8 cellular contexts compared by ENCODE assay signal in the genomic region with DNA sequence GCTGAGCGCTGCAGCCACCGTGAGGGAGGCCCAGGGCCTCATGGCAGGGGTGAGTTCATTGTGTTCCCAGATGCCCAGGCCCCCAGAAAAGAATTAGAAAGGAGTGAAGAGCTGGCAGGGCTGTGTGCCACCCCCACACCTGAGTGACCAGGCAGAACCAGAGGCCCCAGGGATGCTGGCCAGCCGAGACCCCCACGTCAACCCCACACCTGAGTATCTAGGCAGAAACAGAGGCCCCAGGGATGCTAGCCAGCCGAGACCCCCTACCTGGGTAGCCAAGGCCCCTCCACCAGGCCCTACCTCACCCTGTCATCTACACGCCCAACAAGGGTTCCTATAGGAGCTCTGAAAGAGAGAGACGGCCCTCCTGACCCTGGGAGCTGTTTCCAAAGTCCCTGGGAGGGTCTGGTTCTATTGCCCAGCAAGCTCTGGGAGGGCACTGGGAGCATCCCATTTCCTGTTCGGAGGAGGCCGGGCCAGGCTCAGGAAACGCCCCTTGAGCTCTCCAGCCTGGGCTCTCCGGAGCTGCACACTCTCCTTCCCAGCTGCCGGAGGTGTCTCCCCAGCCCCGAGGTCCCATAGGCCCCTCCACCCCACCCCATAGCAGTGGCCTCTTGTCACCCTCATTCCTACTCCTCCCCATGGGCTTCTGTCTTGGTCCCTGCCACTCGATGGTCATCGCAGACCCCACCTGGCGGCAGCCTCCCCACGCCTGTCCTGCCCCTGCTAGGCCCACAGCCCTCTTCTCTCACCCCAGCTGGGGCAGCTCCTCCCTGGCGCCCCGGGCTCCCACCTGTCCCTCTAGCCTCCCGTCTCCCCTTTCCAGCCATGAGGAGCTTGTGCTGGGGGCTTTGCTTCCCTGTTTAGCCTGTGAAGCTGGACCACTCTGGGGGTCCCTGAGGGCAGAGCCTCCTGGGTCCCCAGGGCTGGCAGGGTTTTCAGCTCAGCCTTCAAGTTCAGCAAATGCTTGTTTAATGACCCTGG. TPM values are rescaled to one million over a fixed set of nuclear protein-coding genes. Genes with fewer than 3 reads are reported as not detected.
DNase-seq lines count a peak whose midpoint lies in the region; ATAC-seq and TF ChIP-seq lines count a peak whose summit lies in the region.

No MANE protein-coding gene starts in this region.

- peak in 2 of 5 donors; percentile 26 to 61 for DNase-seq in heart left ventricle
- DNase-seq in cardiac septum (ENCODE audit: low spot score) = no peak
- peak; percentile 18 for DNase-seq in colonic mucosa
- DNase-seq in uterus = peak in 1 of 2 donors; percentile 61
- DNase-seq in RPMI8226 = no peak
- no peak for DNase-seq in SW480 (ENCODE audit: low spot score)

- 46 to 57% (median 53%) methylated on average over 15 to 20 of the region's 20 CpGs for WGBS in heart left ventricle, 4 donors

- H3K27ac ChIP-seq in heart left ventricle (peak overlapping the region; percentile 16 to 98 (median 88)), colonic mucosa (no peak overlapping the region), muscle layer of colon (ENCODE audit: low read depth, low read length) (peak overlapping the region; percentile 94), uterus (peak overlapping the region; percentile 89 to 99)

- H3K27me3 ChIP-seq in heart left ventricle (no peaks in the 10 kb centered on the region), colonic mucosa (no peaks in the 10 kb centered on the region), muscle layer of colon (ENCODE audit: control insufficient read depth in 1 of 2, insufficient read depth in 2 of 2, low read length in 2 of 2) (no peaks in the 10 kb centered on the region), uterus (no peaks in the 10 kb centered on the region)

- no peak for TF ChIP-seq POLR2A in heart left ventricle (IDR thresholded peaks at IDR 0.05)
- TF ChIP-seq POLR2A in uterus (IDR thresholded peaks at IDR 0.05) = no peak

- H3K9me3 ChIP-seq in heart left ventricle (no peaks in the 10 kb centered on the region), colonic mucosa (no peaks in the 10 kb centered on the region), muscle layer of colon (ENCODE audit: low read length) (no peaks in the 10 kb centered on the region), uterus (no peaks in the 10 kb centered on the region)

- H3K4me1 ChIP-seq in heart left ventricle = peaks cover 9 to 69% (median 32%) of the 10 kb centered on the region in 12 donors
- peaks cover 3% of the 10 kb centered on the region for H3K4me1 ChIP-seq in colonic mucosa
- H3K4me1 ChIP-seq in muscle layer of colon (ENCODE audit: insufficient read depth, low read length) = peaks cover 58% of the 10 kb centered on the region
- peaks cover 22 to 28% of the 10 kb centered on the region in 2 donors for H3K4me1 ChIP-seq in uterus

- intact Hi-C loops in heart left ventricle (cut with DNase I) = loop anchor here (1.0 to 10.0 kb wide), 16 partner anchors 70 to 590 kb away; partner anchors contain the start of genes TSSC4 (in 9 of the 10) and CD81 (in 1 of the 10)
- intact Hi-C loops in cardiac septum (cut with DNase I) = loop anchor here (1.0 to 10.0 kb wide), 3 partner anchors 93 to 580 kb away; partner anchors contain the start of gene CDKN1C
- intact Hi-C loops in colonic mucosa (cut with DNase I) = loop anchor here (1.0 kb wide), 1 partner anchor 116 kb away; no protein-coding TSS in a partner anchor
- intact Hi-C loops in uterus (cut with DNase I; ENCODE audit: low total_unique reads) = loop anchor here (5.0 to 10.0 kb wide), 3 partner anchors 98 to 118 kb away; partner anchors contain the start of gene TSSC4

- H3K4me3 ChIP-seq in heart left ventricle (peak overlapping the region in 6 of 12 donors; percentile 5 to 53 (median 28)), colonic mucosa (no peak overlapping the region), muscle layer of colon (ENCODE audit: low read depth in 1 of 2, low read length in 2 of 2) (no peak overlapping the region), uterus (no peak overlapping the region)

- H3K9ac ChIP-seq in colonic mucosa (ENCODE audit: low read depth in 2 of 2, low read length in 2 of 2) = no peak overlapping the region
- H3K9ac ChIP-seq in muscle layer of colon (ENCODE audit: low read length) = peak overlapping the region; percentile 71

- ATAC-seq in heart left ventricle = peak in 1 of 4 donors; percentile 4
- no peak for ATAC-seq in HG02884 (IDR thresholded peaks at IDR 0.05; ENCODE audit: unreplicated experiment)

- no peaks in the 10 kb centered on the region for H3K36me3 ChIP-seq in heart left ventricle
- H3K36me3 ChIP-seq in colonic mucosa = no peaks in the 10 kb centered on the region
- H3K36me3 ChIP-seq in muscle layer of colon (ENCODE audit: insufficient read depth, low read length) = no peaks in the 10 kb centered on the region
- no peaks in the 10 kb centered on the region for H3K36me3 ChIP-seq in uterus

- TF ChIP-seq CTCF in heart left ventricle (IDR thresholded peaks at IDR 0.05) = no peak
- TF ChIP-seq CTCF in colonic mucosa (IDR thresholded peaks at IDR 0.05) = no peak
- TF ChIP-seq CTCF in uterus (IDR thresholded peaks at IDR 0.05) = no peak

RNA-seq across cellular contexts. Expression of gene TSPAN32, which starts 2.6 kb away (rescaled TPM):
- 10 to 100 TPM in 7 of 9 donors, 1 to 10 TPM in 2; 9.5 to 29.5 (median 19.2) TPM for total RNA-seq in heart left ventricle
- polyA plus RNA-seq in heart left ventricle = 10 to 100 TPM in 1 of 2 donors, 1 to 10 TPM in 1; 3.5 to 15.5 TPM
- 26.2 TPM for total RNA-seq in cardiac septum
- under 1 TPM; 0.40 to 0.62 TPM for total RNA-seq in colonic mucosa
- total RNA-seq in uterus = 1 to 10 TPM in 2 of 4 donors, not detected in 2; 2.5 to 3.3 TPM

RNA-seq across cellular contexts. Expression of gene C11orf21, which starts 2.7 kb away (rescaled TPM):
- 10 to 100 TPM in 8 of 9 donors, 1 to 10 TPM in 1; 4.8 to 41.2 (median 29.9) TPM for total RNA-seq in heart left ventricle
- polyA plus RNA-seq in heart left ventricle = 10 to 100 TPM in 1 of 2 donors, 1 to 10 TPM in 1; 5.1 to 34.6 TPM
- 23.2 TPM for total RNA-seq in cardiac septum
- total RNA-seq in colonic mucosa = under 1 TPM; 0.11 to 0.52 TPM
- 1 to 10 TPM in 2 of 4 donors, not detected in 2; 1.7 to 1.8 TPM for total RNA-seq in uterus

RNA-seq across cellular contexts. Expression of gene ASCL2, which starts 34.1 kb away (rescaled TPM):
- total RNA-seq in heart left ventricle = 1 to 10 TPM in 1 of 9 donors, under 1 TPM in 2, not detected in 6; 0.33 to 2.3 (median 0.54) TPM
- polyA plus RNA-seq in heart left ventricle = under 1 TPM in 1 of 2 donors, not detected in 1; 0.07 TPM
- total RNA-seq in cardiac septum = not detected
- total RNA-seq in colonic mucosa = 10 to 100 TPM in 1 of 2 donors, 1 to 10 TPM in 1; 4.8 to 16.4 TPM
- 1 to 10 TPM in 3 of 4 donors, not detected in 1; 1.0 to 1.6 (median 1.5) TPM for total RNA-seq in uterus
